ENCODE assay signal across 1 cellular context in the genomic region with DNA sequence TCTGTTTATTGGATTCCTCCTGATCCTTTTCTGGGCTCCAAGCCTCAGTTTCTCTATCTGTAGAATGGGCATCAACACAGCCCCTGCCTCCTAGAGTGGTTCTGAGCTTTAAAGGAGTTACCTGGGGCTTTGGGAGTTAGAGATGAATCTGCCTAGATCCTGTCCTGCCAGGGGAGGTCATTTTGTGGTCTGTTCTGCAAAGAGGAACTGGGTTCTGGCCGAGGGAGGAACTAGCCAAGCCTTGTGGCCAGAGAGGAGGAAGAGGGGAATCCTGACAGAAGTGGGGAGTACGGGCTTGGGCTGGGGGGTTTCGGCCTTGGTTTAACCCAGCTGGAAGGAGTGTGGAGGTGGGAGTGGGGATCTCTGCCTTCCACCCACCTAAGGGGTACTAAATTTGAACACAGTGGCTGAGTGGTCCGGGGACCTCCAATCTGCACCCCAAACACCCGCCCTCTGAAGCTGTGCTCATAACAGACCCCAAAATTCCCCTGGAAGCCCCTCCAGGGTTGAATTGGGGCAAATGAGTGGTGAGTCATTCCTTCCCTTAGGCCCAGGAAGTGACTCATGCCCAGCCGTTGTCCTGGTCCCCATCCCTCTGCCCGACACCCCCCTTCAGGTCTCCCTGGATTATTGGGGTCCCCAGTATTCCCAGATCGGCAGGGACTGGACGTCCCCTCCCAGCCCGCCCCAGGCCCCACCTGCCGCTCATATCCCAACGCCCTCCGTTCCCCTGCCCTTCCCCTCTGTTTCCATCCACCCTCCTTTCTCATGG.
A peak's percentile ranks its signal among the peaks of the same experiment; 100 is the strongest.
TF ChIP-seq lines count a peak whose summit lies in the region.

No MANE protein-coding gene starts in this region.

TF ChIP-seq in K562, 482 proteins besides CTCF, POLR2A, EP300 and RAD21 (continued from another document and continues in another):
- TF ChIP-seq, protein P1, sequence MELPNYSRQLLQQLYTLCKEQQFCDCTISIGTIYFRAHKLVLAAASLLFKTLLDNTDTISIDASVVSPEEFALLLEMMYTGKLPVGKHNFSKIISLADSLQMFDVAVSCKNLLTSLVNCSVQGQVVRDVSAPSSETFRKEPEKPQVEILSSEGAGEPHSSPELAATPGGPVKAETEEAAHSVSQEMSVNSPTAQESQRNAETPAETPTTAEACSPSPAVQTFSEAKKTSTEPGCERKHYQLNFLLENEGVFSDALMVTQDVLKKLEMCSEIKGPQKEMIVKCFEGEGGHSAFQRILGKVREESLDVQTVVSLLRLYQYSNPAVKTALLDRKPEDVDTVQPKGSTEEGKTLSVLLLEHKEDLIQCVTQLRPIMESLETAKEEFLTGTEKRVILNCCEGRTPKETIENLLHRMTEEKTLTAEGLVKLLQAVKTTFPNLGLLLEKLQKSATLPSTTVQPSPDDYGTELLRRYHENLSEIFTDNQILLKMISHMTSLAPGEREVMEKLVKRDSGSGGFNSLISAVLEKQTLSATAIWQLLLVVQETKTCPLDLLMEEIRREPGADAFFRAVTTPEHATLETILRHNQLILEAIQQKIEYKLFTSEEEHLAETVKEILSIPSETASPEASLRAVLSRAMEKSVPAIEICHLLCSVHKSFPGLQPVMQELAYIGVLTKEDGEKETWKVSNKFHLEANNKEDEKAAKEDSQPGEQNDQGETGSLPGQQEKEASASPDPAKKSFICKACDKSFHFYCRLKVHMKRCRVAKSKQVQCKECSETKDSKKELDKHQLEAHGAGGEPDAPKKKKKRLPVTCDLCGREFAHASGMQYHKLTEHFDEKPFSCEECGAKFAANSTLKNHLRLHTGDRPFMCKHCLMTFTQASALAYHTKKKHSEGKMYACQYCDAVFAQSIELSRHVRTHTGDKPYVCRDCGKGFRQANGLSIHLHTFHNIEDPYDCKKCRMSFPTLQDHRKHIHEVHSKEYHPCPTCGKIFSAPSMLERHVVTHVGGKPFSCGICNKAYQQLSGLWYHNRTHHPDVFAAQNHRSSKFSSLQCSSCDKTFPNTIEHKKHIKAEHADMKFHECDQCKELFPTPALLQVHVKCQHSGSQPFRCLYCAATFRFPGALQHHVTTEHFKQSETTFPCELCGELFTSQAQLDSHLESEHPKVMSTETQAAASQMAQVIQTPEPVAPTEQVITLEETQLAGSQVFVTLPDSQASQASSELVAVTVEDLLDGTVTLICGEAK (IDR thresholded peaks at IDR 0.05), result no peak
- TF ChIP-seq, protein P1 (CRISPR knock-in tag; IDR thresholded peaks at IDR 0.05), result no peak
- no peak for TF ChIP-seq GATAD2A (IDR thresholded peaks at IDR 0.05)
- TF ChIP-seq POLR3A (IDR thresholded peaks at IDR 0.05; ENCODE audit: borderline replicate concordance, extremely low read depth, insufficient read depth, insufficient read length), result no peak
- TF ChIP-seq HDGF (IDR thresholded peaks at IDR 0.05), result peak; percentile 75; the same call in 1 of the 2 replicates
- no peak for TF ChIP-seq EZH2 (IDR thresholded peaks at IDR 0.05; ENCODE audit: borderline replicate concordance, low read depth, low read length)
- TF ChIP-seq, protein P2, sequence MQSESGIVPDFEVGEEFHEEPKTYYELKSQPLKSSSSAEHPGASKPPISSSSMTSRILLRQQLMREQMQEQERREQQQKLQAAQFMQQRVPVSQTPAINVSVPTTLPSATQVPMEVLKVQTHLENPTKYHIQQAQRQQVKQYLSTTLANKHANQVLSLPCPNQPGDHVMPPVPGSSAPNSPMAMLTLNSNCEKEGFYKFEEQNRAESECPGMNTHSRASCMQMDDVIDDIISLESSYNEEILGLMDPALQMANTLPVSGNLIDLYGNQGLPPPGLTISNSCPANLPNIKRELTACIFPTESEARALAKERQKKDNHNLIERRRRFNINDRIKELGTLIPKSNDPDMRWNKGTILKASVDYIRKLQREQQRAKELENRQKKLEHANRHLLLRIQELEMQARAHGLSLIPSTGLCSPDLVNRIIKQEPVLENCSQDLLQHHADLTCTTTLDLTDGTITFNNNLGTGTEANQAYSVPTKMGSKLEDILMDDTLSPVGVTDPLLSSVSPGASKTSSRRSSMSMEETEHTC (IDR thresholded peaks at IDR 0.05), result no peak
- TF ChIP-seq, protein P3, sequence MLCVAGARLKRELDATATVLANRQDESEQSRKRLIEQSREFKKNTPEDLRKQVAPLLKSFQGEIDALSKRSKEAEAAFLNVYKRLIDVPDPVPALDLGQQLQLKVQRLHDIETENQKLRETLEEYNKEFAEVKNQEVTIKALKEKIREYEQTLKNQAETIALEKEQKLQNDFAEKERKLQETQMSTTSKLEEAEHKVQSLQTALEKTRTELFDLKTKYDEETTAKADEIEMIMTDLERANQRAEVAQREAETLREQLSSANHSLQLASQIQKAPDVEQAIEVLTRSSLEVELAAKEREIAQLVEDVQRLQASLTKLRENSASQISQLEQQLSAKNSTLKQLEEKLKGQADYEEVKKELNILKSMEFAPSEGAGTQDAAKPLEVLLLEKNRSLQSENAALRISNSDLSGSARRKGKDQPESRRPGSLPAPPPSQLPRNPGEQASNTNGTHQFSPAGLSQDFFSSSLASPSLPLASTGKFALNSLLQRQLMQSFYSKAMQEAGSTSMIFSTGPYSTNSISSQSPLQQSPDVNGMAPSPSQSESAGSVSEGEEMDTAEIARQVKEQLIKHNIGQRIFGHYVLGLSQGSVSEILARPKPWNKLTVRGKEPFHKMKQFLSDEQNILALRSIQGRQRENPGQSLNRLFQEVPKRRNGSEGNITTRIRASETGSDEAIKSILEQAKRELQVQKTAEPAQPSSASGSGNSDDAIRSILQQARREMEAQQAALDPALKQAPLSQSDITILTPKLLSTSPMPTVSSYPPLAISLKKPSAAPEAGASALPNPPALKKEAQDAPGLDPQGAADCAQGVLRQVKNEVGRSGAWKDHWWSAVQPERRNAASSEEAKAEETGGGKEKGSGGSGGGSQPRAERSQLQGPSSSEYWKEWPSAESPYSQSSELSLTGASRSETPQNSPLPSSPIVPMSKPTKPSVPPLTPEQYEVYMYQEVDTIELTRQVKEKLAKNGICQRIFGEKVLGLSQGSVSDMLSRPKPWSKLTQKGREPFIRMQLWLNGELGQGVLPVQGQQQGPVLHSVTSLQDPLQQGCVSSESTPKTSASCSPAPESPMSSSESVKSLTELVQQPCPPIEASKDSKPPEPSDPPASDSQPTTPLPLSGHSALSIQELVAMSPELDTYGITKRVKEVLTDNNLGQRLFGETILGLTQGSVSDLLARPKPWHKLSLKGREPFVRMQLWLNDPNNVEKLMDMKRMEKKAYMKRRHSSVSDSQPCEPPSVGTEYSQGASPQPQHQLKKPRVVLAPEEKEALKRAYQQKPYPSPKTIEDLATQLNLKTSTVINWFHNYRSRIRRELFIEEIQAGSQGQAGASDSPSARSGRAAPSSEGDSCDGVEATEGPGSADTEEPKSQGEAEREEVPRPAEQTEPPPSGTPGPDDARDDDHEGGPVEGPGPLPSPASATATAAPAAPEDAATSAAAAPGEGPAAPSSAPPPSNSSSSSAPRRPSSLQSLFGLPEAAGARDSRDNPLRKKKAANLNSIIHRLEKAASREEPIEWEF (CRISPR knock-in tag; IDR thresholded peaks at IDR 0.05), result no peak
- no peak for TF ChIP-seq SIN3B (IDR thresholded peaks at IDR 0.05; ENCODE audit: low read depth)
- no peak for TF ChIP-seq ZNF311 (CRISPR knock-in tag; IDR thresholded peaks at IDR 0.05)
- TF ChIP-seq DDX20 (tag; IDR thresholded peaks at IDR 0.05; ENCODE audit: low read depth), result no peak
- no peak for TF ChIP-seq DACH1 (IDR thresholded peaks at IDR 0.05; ENCODE audit: partially characterized antibody)
- TF ChIP-seq, protein P4, sequence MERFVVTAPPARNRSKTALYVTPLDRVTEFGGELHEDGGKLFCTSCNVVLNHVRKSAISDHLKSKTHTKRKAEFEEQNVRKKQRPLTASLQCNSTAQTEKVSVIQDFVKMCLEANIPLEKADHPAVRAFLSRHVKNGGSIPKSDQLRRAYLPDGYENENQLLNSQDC (CRISPR knock-in tag; IDR thresholded peaks at IDR 0.05), result no peak
- TF ChIP-seq TCF7 (IDR thresholded peaks at IDR 0.05; ENCODE audit: borderline replicate concordance), result no peak
- no peak for TF ChIP-seq ZFPM2 (CRISPR knock-in tag; IDR thresholded peaks at IDR 0.05)
- no peak for TF ChIP-seq RFX7 (CRISPR knock-in tag; IDR thresholded peaks at IDR 0.05)
- TF ChIP-seq EP400 (IDR thresholded peaks at IDR 0.05), result peak; percentile 48
- peak; percentile 31; the same call in 1 of the 2 replicates for TF ChIP-seq GABPB1 (CRISPR knock-in tag; IDR thresholded peaks at IDR 0.05)
- no peak for TF ChIP-seq NEUROD1 (IDR thresholded peaks at IDR 0.05; ENCODE audit: borderline replicate concordance, low read depth, low read length, partially characterized antibody)
- no peak for TF ChIP-seq STAT5B (CRISPR knock-in tag; IDR thresholded peaks at IDR 0.05)
- TF ChIP-seq, protein P5, sequence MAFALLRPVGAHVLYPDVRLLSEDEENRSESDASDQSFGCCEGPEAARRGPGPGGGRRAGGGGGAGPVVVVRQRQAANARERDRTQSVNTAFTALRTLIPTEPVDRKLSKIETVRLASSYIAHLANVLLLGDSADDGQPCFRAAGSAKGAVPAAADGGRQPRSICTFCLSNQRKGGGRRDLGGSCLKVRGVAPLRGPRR (CRISPR knock-in tag; IDR thresholded peaks at IDR 0.05), result no peak
- TF ChIP-seq, protein P6, sequence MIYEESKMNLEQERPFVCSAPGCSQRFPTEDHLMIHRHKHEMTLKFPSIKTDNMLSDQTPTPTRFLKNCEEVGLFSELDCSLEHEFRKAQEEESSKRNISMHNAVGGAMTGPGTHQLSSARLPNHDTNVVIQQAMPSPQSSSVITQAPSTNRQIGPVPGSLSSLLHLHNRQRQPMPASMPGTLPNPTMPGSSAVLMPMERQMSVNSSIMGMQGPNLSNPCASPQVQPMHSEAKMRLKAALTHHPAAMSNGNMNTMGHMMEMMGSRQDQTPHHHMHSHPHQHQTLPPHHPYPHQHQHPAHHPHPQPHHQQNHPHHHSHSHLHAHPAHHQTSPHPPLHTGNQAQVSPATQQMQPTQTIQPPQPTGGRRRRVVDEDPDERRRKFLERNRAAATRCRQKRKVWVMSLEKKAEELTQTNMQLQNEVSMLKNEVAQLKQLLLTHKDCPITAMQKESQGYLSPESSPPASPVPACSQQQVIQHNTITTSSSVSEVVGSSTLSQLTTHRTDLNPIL (CRISPR knock-in tag; IDR thresholded peaks at IDR 0.05), result no peak
- TF ChIP-seq DIDO1 (tag; IDR thresholded peaks at IDR 0.05; ENCODE audit: low read depth), result no peak
- TF ChIP-seq, protein P7, sequence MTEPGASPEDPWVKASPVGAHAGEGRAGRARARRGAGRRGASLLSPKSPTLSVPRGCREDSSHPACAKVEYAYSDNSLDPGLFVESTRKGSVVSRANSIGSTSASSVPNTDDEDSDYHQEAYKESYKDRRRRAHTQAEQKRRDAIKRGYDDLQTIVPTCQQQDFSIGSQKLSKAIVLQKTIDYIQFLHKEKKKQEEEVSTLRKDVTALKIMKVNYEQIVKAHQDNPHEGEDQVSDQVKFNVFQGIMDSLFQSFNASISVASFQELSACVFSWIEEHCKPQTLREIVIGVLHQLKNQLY (CRISPR knock-in tag; conservative IDR thresholded peaks at IDR 0.05), result no peak
- TF ChIP-seq SMARCC2 (IDR thresholded peaks at IDR 0.05; ENCODE audit: low read depth), result peak; percentile 92; the same call in 1 of the 2 replicates
- TF ChIP-seq, protein P8, sequence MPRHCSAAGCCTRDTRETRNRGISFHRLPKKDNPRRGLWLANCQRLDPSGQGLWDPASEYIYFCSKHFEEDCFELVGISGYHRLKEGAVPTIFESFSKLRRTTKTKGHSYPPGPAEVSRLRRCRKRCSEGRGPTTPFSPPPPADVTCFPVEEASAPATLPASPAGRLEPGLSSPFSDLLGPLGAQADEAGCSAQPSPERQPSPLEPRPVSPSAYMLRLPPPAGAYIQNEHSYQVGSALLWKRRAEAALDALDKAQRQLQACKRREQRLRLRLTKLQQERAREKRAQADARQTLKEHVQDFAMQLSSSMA (CRISPR knock-in tag; IDR thresholded peaks at IDR 0.05), result no peak
- no peak for TF ChIP-seq NR1H2 (CRISPR knock-in tag; IDR thresholded peaks at IDR 0.05)
- TF ChIP-seq SAFB (IDR thresholded peaks at IDR 0.05; ENCODE audit: borderline replicate concordance, low read depth, low read length), result no peak
- no peak for TF ChIP-seq THRAP3 (IDR thresholded peaks at IDR 0.05; ENCODE audit: borderline replicate concordance)
- no peak for TF ChIP-seq HSF4 (CRISPR knock-in tag; IDR thresholded peaks at IDR 0.05; ENCODE audit: borderline replicate concordance)
- TF ChIP-seq, protein P9, sequence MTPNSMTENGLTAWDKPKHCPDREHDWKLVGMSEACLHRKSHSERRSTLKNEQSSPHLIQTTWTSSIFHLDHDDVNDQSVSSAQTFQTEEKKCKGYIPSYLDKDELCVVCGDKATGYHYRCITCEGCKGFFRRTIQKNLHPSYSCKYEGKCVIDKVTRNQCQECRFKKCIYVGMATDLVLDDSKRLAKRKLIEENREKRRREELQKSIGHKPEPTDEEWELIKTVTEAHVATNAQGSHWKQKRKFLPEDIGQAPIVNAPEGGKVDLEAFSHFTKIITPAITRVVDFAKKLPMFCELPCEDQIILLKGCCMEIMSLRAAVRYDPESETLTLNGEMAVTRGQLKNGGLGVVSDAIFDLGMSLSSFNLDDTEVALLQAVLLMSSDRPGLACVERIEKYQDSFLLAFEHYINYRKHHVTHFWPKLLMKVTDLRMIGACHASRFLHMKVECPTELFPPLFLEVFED (CRISPR knock-in tag; conservative IDR thresholded peaks at IDR 0.05), result no peak
- TF ChIP-seq, protein P10, sequence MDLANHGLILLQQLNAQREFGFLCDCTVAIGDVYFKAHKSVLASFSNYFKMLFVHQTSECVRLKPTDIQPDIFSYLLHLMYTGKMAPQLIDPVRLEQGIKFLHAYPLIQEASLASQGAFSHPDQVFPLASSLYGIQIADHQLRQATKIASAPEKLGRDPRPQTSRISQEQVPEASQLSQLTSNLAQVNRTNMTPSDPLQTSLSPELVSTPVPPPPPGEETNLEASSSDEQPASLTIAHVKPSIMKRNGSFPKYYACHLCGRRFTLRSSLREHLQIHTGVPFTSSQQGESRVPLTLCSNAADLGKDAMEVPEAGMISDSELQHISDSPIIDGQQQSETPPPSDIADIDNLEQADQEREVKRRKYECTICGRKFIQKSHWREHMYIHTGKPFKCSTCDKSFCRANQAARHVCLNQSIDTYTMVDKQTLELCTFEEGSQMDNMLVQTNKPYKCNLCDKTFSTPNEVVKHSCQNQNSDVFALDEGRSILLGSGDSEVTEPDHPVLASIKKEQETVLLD (IDR thresholded peaks at IDR 0.05), result no peak; the same call in 1 of the 2 replicates
